Comparison of ENCODE assay signal across 21 cellular contexts in genomic region chr9:38700695-38701094, GRCh38. TPM values are rescaled to one million over a fixed set of nuclear protein-coding genes. Genes with fewer than 3 reads are reported as not detected.
A peak's percentile ranks its signal among the peaks of the same experiment; 100 is the strongest.
DNase-seq lines count a peak whose midpoint lies in the region; ATAC-seq and TF ChIP-seq lines count a peak whose summit lies in the region.
"Had no signal": no experiment of that assay in that cellular context is flagged by ENCODE, and none has a peak within 500 bp of the region (broad histone marks: within the 10 kb centered on the region; RNA-seq: fewer than 3 reads in every experiment).

No MANE protein-coding gene starts in this region.

- H3K4me3 ChIP-seq in HEK293 (ENCODE audit: low read depth, low read length) (no peak overlapping the region), SJSA1 (no peak overlapping the region), fibroblast of lung (replicated peaks in 1 of 4; ENCODE audit: control extremely low read depth in 1 of 4, insufficient read depth in 1 of 4, low read depth in 3 of 4, low read length in 4 of 4) (no peak overlapping the region)
- H3K4me3 ChIP-seq: gastrocnemius medialis, right atrium auricular region had no signal

- H2AFZ ChIP-seq in fibroblast of lung (ENCODE audit: low read length) = no peak overlapping the region

- POLR2A ChIA-PET in HEK293 (lab: Yijun Ruan, JAX) = no interaction called here

- H3K4me2 ChIP-seq in fibroblast of lung (ENCODE audit: extremely low read depth, insufficient read depth, low read length) = no peak overlapping the region

- no peaks in the 10 kb centered on the region for H3K27me3 ChIP-seq in SJSA1 (replicated peaks)
- no peaks in the 10 kb centered on the region for H3K27me3 ChIP-seq in fibroblast of lung (ENCODE audit: control insufficient read depth, insufficient read depth, low read length)
- H3K27me3 ChIP-seq: gastrocnemius medialis, right atrium auricular region had no signal

- H3K9me3 ChIP-seq in HEK293 (ENCODE audit: control insufficient read depth, insufficient read depth, low read depth, low read length) (no peaks in the 10 kb centered on the region), SJSA1 (replicated peaks) (no peaks in the 10 kb centered on the region), fibroblast of lung (ENCODE audit: control insufficient read depth, insufficient read depth, low read depth, low read length) (no peaks in the 10 kb centered on the region)
- H3K9me3 ChIP-seq: gastrocnemius medialis, right atrium auricular region had no signal

- H3K27ac ChIP-seq in HEK293 (ENCODE audit: extremely low read depth, low read depth, low read length) (no peak overlapping the region), SJSA1 (no peak overlapping the region), fibroblast of lung (ENCODE audit: insufficient read depth, low read length) (no peak overlapping the region)
- H3K27ac ChIP-seq: gastrocnemius medialis, right atrium auricular region had no signal

- H3K36me3 ChIP-seq in HEK293 (ENCODE audit: control insufficient read depth in 2 of 2, insufficient read depth in 1 of 2, low read length in 2 of 2) (no peaks in the 10 kb centered on the region), SJSA1 (no peaks in the 10 kb centered on the region), fibroblast of lung (ENCODE audit: control insufficient read depth, insufficient read depth, low read length) (no peaks in the 10 kb centered on the region)
- H3K36me3 ChIP-seq: gastrocnemius medialis, right atrium auricular region had no signal

- peak; percentile 41 to 54 for DNase-seq in SJSA1 (ENCODE audit: low read depth in 1 of 2, low spot score in 2 of 2)
- DNase-seq in fibroblast of lung (ENCODE audit: low read depth in 2 of 2) = peak; percentile 22 to 87
- peak; percentile 61 for DNase-seq in renal cortical epithelial cell (ENCODE audit: low read depth)
- DNase-seq: activated CD4-positive, CD25-positive, alpha-beta regulatory T cell; C1 segment of cervical spinal cord; effector memory CD8-positive, alpha-beta T cell; gastrocnemius medialis; mesenchymal stem cell; NCI-H2107; Right ventricle myocardium superior; stimulated activated CD4-positive, alpha-beta T cell treated with anti-CD3 and anti-CD28 coated beads, Interleukin-1b, Interleukin-23, amount 100 ng/mL, for 48 hours; substantia nigra; T-helper 17 cell had no signal

- no peak overlapping the region for H3K9ac ChIP-seq in fibroblast of lung (ENCODE audit: insufficient read depth, low read length)

- no peak for ATAC-seq in GM19324 (IDR thresholded peaks at IDR 0.05; ENCODE audit: low FRiP score, unreplicated experiment)
- ATAC-seq in GM21786 (IDR thresholded peaks at IDR 0.05; ENCODE audit: unreplicated experiment) = no peak
- ATAC-seq in GM21526 (IDR thresholded peaks at IDR 0.05; ENCODE audit: low FRiP score, unreplicated experiment) = no peak
- ATAC-seq: effector memory CD8-positive, alpha-beta T cell; gastrocnemius medialis; T-helper 17 cell had no signal

- CTCF ChIA-PET in HEK293 (lab: Yijun Ruan, JAX) = interaction anchor here (1.5 kb wide), 1 partner anchor 29 kb away, joined by 6 read pairs; no protein-coding TSS in a partner anchor

- H3K79me2 ChIP-seq in fibroblast of lung (ENCODE audit: control insufficient read depth, insufficient read depth, low read length) = no peaks in the 10 kb centered on the region

- no peaks in the 10 kb centered on the region for H4K20me1 ChIP-seq in fibroblast of lung (ENCODE audit: control insufficient read depth, extremely low read depth, insufficient read depth, low read length)

- no peak for TF ChIP-seq CTCF in HEK293 (tag by site-specific recombination; IDR thresholded peaks at IDR 0.05)
- no peak for TF ChIP-seq CTCF in fibroblast of lung (conservative IDR thresholded peaks at IDR 0.05 in 1 of 2, IDR thresholded peaks at IDR 0.05 in 1 of 2; ENCODE audit: low read depth in 1 of 2, low read length in 2 of 2)

- H3K4me1 ChIP-seq in HEK293 (ENCODE audit: control insufficient read depth, insufficient read depth, low read length) (no peaks in the 10 kb centered on the region), SJSA1 (replicated peaks) (peaks cover 11% of the 10 kb centered on the region; the same call in 1 of the 2 replicates), fibroblast of lung (ENCODE audit: control insufficient read depth, extremely low read depth, insufficient read depth, low read length) (no peaks in the 10 kb centered on the region)
- H3K4me1 ChIP-seq: gastrocnemius medialis, right atrium auricular region had no signal

TF ChIP-seq in HEK293, 187 proteins besides CTCF, POLR2A, EP300 and RAD21 (continues in another document):
- TF ChIP-seq SCRT2 (tag by site-specific recombination; IDR thresholded peaks at IDR 0.05) = peak; percentile 97
- TF ChIP-seq ZNF600 (tag by site-specific recombination; IDR thresholded peaks at IDR 0.05) = peak; percentile 52; the same call in 1 of the 2 replicates
- no peak for TF ChIP-seq OSR2 (tag by site-specific recombination; IDR thresholded peaks at IDR 0.05)
- TF ChIP-seq ZNF692 (tag by site-specific recombination; IDR thresholded peaks at IDR 0.05) = peak; percentile 98
- TF ChIP-seq, protein P1, sequence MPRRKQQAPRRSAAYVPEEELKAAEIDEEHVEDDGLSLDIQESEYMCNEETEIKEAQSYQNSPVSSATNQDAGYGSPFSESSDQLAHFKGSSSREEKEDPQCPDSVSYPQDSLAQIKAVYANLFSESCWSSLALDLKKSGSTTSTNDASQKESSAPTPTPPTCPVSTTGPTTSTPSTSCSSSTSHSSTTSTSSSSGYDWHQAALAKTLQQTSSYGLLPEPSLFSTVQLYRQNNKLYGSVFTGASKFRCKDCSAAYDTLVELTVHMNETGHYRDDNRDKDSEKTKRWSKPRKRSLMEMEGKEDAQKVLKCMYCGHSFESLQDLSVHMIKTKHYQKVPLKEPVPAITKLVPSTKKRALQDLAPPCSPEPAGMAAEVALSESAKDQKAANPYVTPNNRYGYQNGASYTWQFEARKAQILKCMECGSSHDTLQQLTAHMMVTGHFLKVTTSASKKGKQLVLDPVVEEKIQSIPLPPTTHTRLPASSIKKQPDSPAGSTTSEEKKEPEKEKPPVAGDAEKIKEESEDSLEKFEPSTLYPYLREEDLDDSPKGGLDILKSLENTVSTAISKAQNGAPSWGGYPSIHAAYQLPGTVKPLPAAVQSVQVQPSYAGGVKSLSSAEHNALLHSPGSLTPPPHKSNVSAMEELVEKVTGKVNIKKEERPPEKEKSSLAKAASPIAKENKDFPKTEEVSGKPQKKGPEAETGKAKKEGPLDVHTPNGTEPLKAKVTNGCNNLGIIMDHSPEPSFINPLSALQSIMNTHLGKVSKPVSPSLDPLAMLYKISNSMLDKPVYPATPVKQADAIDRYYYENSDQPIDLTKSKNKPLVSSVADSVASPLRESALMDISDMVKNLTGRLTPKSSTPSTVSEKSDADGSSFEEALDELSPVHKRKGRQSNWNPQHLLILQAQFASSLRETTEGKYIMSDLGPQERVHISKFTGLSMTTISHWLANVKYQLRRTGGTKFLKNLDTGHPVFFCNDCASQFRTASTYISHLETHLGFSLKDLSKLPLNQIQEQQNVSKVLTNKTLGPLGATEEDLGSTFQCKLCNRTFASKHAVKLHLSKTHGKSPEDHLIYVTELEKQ (tag by site-specific recombination; IDR thresholded peaks at IDR 0.05; ENCODE audit: borderline replicate concordance) = no peak
- peak; percentile 60 for TF ChIP-seq PRDM10 (tag by site-specific recombination; IDR thresholded peaks at IDR 0.05)
- TF ChIP-seq ZNF221 (tag by site-specific recombination; IDR thresholded peaks at IDR 0.05; ENCODE audit: borderline replicate concordance) = no peak

RNA-seq across cellular contexts. Expression of gene FAM240B, which starts 19.2 kb away (rescaled TPM):
- not detected in 2 replicates for total RNA-seq in SJSA1 (2014; rRNA removed; shearing (Covaris generic))
- total RNA-seq in fibroblast of lung (not detected in 2 replicates), renal cortical epithelial cell (not detected in 2 replicates)
- polyA plus RNA-seq in fibroblast of lung = not detected in 2 replicates
- not detected in 2 replicates for polyA plus RNA-seq in fibroblast of lung (2012)
- polyA minus RNA-seq in fibroblast of lung (ENCODE audit: low replicate concordance) = not detected in 2 replicates
- total RNA-seq: cardiac septum, gastrocnemius medialis, H1, right atrium auricular region, Right ventricle myocardium superior, T-helper 17 cell had no signal
- polyA plus RNA-seq: H1, neural cell had no signal
